In the genomic region with DNA sequence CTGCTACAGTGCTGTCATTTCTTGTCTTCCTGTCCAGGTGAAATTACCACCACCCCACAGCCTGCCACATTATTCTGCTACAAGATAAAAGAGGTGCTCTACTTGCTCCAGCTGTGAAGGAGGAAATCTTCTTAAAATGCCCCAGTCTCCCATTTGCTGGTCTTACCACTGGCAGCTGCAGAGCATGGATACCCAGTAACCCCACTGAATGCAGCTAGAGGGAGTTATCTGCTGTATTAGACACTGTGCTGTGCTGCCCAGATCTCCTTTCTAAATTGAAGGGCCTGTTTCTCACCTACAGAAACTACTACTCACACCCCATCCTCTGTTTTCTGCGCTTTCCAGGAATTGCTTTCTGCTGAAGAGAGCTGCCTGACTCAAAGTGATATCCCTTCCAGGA, we compare ENCODE assay signal across 14 cellular contexts.
DNase-seq lines count a peak whose midpoint lies in the region; ATAC-seq, FAIRE-seq and TF ChIP-seq lines count a peak whose summit lies in the region.
"Had no signal": no experiment of that assay in that cellular context is flagged by ENCODE, and none has a peak within 500 bp of the region (broad histone marks: within the 10 kb centered on the region; RNA-seq: fewer than 3 reads in every experiment).

No MANE protein-coding gene starts in this region.

- no peak overlapping the region for H3K23ac ChIP-seq in H9 (ENCODE audit: insufficient read length, low read depth, low read length)

- POLR2A ChIA-PET in GM12878 (lab: Charles Lee): no interaction called here
- POLR2A ChIA-PET in activated CD4-positive, alpha-beta T cell treated with anti-CD3 and anti-CD28 coated beads, Interleukin-2, amount 10 ng/mL, durations not matched to agents 7 days and 5 days (lab: Charles Lee): no interaction called here
- POLR2A ChIA-PET in CD8-positive, alpha-beta T cell (lab: Charles Lee): interaction anchor here (0.7 kb wide), 1 partner anchor 12 kb away, joined by 3 read pairs; no protein-coding TSS in a partner anchor

- no peaks in the 10 kb centered on the region for H3F3A ChIP-seq in neural cell (ENCODE audit: insufficient read depth, low read length, poor library complexity, severe bottlenecking)

- CTCF ChIA-PET in GM12878 (lab: Yijun Ruan, JAX): interaction anchor here (0.5 to 2.5 kb wide), 12 partner anchors 9 to 480 kb away, joined by 3 to 18 read pairs (median 4); no protein-coding TSS in a partner anchor
- CTCF ChIA-PET in activated CD4-positive, alpha-beta T cell treated with anti-CD3 and anti-CD28 coated beads, Interleukin-2, amount 10 ng/mL, durations not matched to agents 7 days and 5 days (lab: Charles Lee): no interaction called here
- CTCF ChIA-PET in CD8-positive, alpha-beta T cell (lab: Charles Lee): no interaction called here

- intact Hi-C loops in GM12878 (cut with micrococcal nuclease; ENCODE audit: unreplicated experiment): loop anchor here (10.0 kb wide), 1 partner anchor 285 kb away; no protein-coding TSS in a partner anchor
- intact Hi-C loops in CD8-positive, alpha-beta T cell (cut with DNase I, micrococcal nuclease): no loop called here

- H3K4me1 Mint-ChIP-seq in H9: peaks cover 0 to 2% of the 10 kb centered on the region in 2 experiments; a peak in 1 of 4 replicates
- H3K4me1 Mint-ChIP-seq in activated CD4-positive, alpha-beta T cell treated with anti-CD3 and anti-CD28 coated beads, Interleukin-2, amount 10 ng/mL, durations not matched to agents 7 days and 5 days: no peaks in the 10 kb centered on the region
- no peaks in the 10 kb centered on the region for H3K4me1 Mint-ChIP-seq in CD8-positive, alpha-beta T cell (ENCODE audit: low read depth)

- no peaks in the 10 kb centered on the region for H3K79me2 ChIP-seq in H9 (ENCODE audit: insufficient read depth, low read length)
- H3K79me2 ChIP-seq in GM12878 (ENCODE audit: control insufficient read depth, insufficient read depth, low read length): no peaks in the 10 kb centered on the region
- H3K79me2 ChIP-seq in neural cell (replicated peaks; ENCODE audit: insufficient read depth, low read length): no peaks in the 10 kb centered on the region

- H3K4me3 ChIP-seq in GM06990 (replicated peaks; ENCODE audit: low read depth, low read length) (no peak overlapping the region), GM12878 (no peak overlapping the region), neural cell (ENCODE audit: low read length) (no peak overlapping the region)
- H3K4me3 ChIP-seq in CD8-positive, alpha-beta T cell (ENCODE audit: low read depth, low read length): no peak overlapping the region

- H3K4me1 ChIP-seq in H9 (ENCODE audit: insufficient read depth, low read length): no peaks in the 10 kb centered on the region
- no peaks in the 10 kb centered on the region for H3K4me1 ChIP-seq in GM12878 (ENCODE audit: control insufficient read depth, insufficient read depth, low read length)
- H3K4me1 ChIP-seq in CD8-positive, alpha-beta T cell (ENCODE audit: insufficient read depth, low read length): no peaks in the 10 kb centered on the region

- H4K20me1 ChIP-seq in H9 (ENCODE audit: control insufficient read depth, insufficient read depth, insufficient read length): no peaks in the 10 kb centered on the region
- no peaks in the 10 kb centered on the region for H4K20me1 ChIP-seq in GM12878 (ENCODE audit: control insufficient read depth, insufficient read depth)
- no peaks in the 10 kb centered on the region for H4K20me1 ChIP-seq in neural cell (ENCODE audit: insufficient read depth)

- no peak overlapping the region for H3K56ac ChIP-seq in H9 (ENCODE audit: insufficient read length, low read depth, low read length)

- SMC1A ChIA-PET in GM12878 (lab: Charles Lee; ENCODE audit: uncharacterized antibody, unreplicated experiment): interaction anchor here (0.8 to 2.2 kb wide), 7 partner anchors 9 to 451 kb away, joined by 3 to 10 read pairs (median 4); no protein-coding TSS in a partner anchor

- no peaks in the 10 kb centered on the region for H3K27me3 Mint-ChIP-seq in H9 (ENCODE audit: low read depth)
- no peaks in the 10 kb centered on the region for H3K27me3 Mint-ChIP-seq in activated CD4-positive, alpha-beta T cell treated with anti-CD3 and anti-CD28 coated beads, Interleukin-2, amount 10 ng/mL, durations not matched to agents 7 days and 5 days
- H3K27me3 Mint-ChIP-seq in CD8-positive, alpha-beta T cell (ENCODE audit: low read depth): no peaks in the 10 kb centered on the region

- in situ Hi-C loops in GM12878 (cut with MboI): no loop called here

- no peak overlapping the region for H4K91ac ChIP-seq in H9 (ENCODE audit: insufficient read length, low read depth, low read length)

- no peak for TF ChIP-seq POLR2A in GM12878 (IDR thresholded peaks at IDR 0.05; ENCODE audit: low read depth, low read length)

- ATAC-seq in GM12878: peak; percentile 80
- ATAC-seq in CD8-positive, alpha-beta T cell: no peak
- ATAC-seq: left cardiac atrium had no signal

- DNase-seq in GM06990 (ENCODE audit: extremely low read depth, insufficient read length) (no peak), H9 (peak; percentile 31), GM12878 (ENCODE audit: low read depth, low spot score) (no peak), NCI-H2171 treated with DMSO at 0.1 percent for 48 hours (lab: John Stamatoyannopoulos, UW) (no peak)
- DNase-seq in activated CD4-positive, alpha-beta T cell treated with anti-CD3 and anti-CD28 coated beads, Interleukin-2, amount 10 ng/mL, durations not matched to agents 7 days and 5 days: no peak
- no peak for DNase-seq in CD8-positive, alpha-beta T cell
- DNase-seq: brain microvascular endothelial cell; DMS79; left cardiac atrium; NCI-H1436 treated with DMSO at 0.1 percent for 48 hours; NCI-H446; stimulated activated CD4-positive, alpha-beta T cell treated with anti-CD3 and anti-CD28 coated beads, Interleukin-12 subunit alpha, Interleukin-12 subunit beta, amount 100 ng/mL, for 4 hours had no signal

- no peaks in the 10 kb centered on the region for H3K79me1 ChIP-seq in H9 (ENCODE audit: insufficient read depth, low read depth, low read length, poor library complexity, severe bottlenecking)

- no peak overlapping the region for H2BK12ac ChIP-seq in H9 (ENCODE audit: insufficient read length, low read depth, low read length)

- no peak overlapping the region for H2BK120ac ChIP-seq in H9 (ENCODE audit: low read depth, low read length, poor library complexity, severe bottlenecking)

- H3K4me2 ChIP-seq in H9 (ENCODE audit: insufficient read depth, insufficient read length, low read length) (no peak overlapping the region), GM12878 (ENCODE audit: control insufficient read depth, insufficient read depth) (no peak overlapping the region), neural cell (ENCODE audit: low read length) (no peak overlapping the region)

- H3K36me3 ChIP-seq in GM06990 (ENCODE audit: control insufficient read depth, insufficient read depth, low read length) (no peaks in the 10 kb centered on the region), GM12878 (ENCODE audit: control insufficient read depth in 2 of 2, insufficient read depth in 2 of 2, low read length in 1 of 2) (no peaks in the 10 kb centered on the region), neural cell (ENCODE audit: insufficient read depth, low read length) (no peaks in the 10 kb centered on the region)
- H3K36me3 ChIP-seq in CD8-positive, alpha-beta T cell (ENCODE audit: insufficient read depth, low read length): no peaks in the 10 kb centered on the region
- H3K36me3 ChIP-seq: brain microvascular endothelial cell had no signal

- FAIRE-seq in GM12878 (lab: Jason Lieb, UNC): no peak
- FAIRE-seq: frontal cortex had no signal

- H3K9me3 Mint-ChIP-seq in H9: no peaks in the 10 kb centered on the region
- H3K9me3 Mint-ChIP-seq in activated CD4-positive, alpha-beta T cell treated with anti-CD3 and anti-CD28 coated beads, Interleukin-2, amount 10 ng/mL, durations not matched to agents 7 days and 5 days: no peaks in the 10 kb centered on the region
- peaks cover 2% of the 10 kb centered on the region for H3K9me3 Mint-ChIP-seq in CD8-positive, alpha-beta T cell

- no peak overlapping the region for H2AK5ac ChIP-seq in H9 (ENCODE audit: insufficient read length, low read length)

- RAD21 ChIA-PET in GM12878 (lab: Charles Lee; ENCODE audit: unreplicated experiment): interaction anchor here (0.9 to 2.5 kb wide), 2 partner anchors 9 to 184 kb away, joined by 3 to 11 read pairs; no protein-coding TSS in a partner anchor

- H2BK15ac ChIP-seq in H9 (ENCODE audit: low read depth, low read length): no peak overlapping the region

- TF ChIP-seq EP300 in GM12878 (IDR thresholded peaks at IDR 0.05; ENCODE audit: borderline replicate concordance in 1 of 2, control insufficient read depth in 1 of 2, low read depth in 2 of 2, low read length in 2 of 2) (no peak), neural cell (conservative IDR thresholded peaks at IDR 0.05; ENCODE audit: poor library complexity, severe bottlenecking) (no peak)

- no peak overlapping the region for H3K4me3 Mint-ChIP-seq in H9
- no peak overlapping the region for H3K4me3 Mint-ChIP-seq in activated CD4-positive, alpha-beta T cell treated with anti-CD3 and anti-CD28 coated beads, Interleukin-2, amount 10 ng/mL, durations not matched to agents 7 days and 5 days
- no peak overlapping the region for H3K4me3 Mint-ChIP-seq in CD8-positive, alpha-beta T cell

- no peak overlapping the region for H3K9ac ChIP-seq in H9 (ENCODE audit: extremely low read depth, insufficient read length, low read length)
- no peak overlapping the region for H3K9ac ChIP-seq in GM12878 (ENCODE audit: control insufficient read depth, insufficient read depth, low read length)
- H3K9ac ChIP-seq in neural cell (ENCODE audit: low read length): no peak overlapping the region

- H3K9me2 ChIP-seq in neural cell (ENCODE audit: insufficient read depth, low read length): no peaks in the 10 kb centered on the region

- H3K27ac Mint-ChIP-seq in H9: no peak overlapping the region
- H3K27ac Mint-ChIP-seq in activated CD4-positive, alpha-beta T cell treated with anti-CD3 and anti-CD28 coated beads, Interleukin-2, amount 10 ng/mL, durations not matched to agents 7 days and 5 days: no peak overlapping the region
- H3K27ac Mint-ChIP-seq in CD8-positive, alpha-beta T cell: no peak overlapping the region

- H3K4ac ChIP-seq in H9 (ENCODE audit: low read depth, low read length): no peak overlapping the region

- WGBS in H9 (ENCODE audit: extremely low coverage, insufficient read length, low lambda C conversion rate): no CpG with 5 or more reads among the region's 1 CpG
- 0% methylated on average over 1 of the region's 1 CpG for WGBS in GM12878 (ENCODE audit: insufficient coverage, insufficient replicate concordance, low lambda C conversion rate, missing lambda C conversion rate)

- H2BK5ac ChIP-seq in H9 (ENCODE audit: insufficient read length, low read length): no peak overlapping the region

- no peak overlapping the region for H4K8ac ChIP-seq in H9 (replicated peaks; ENCODE audit: insufficient read length, low read depth, low read length)

- H3K9me3 ChIP-seq in H9 (ENCODE audit: control insufficient read depth, low read depth, low read length) (no peaks in the 10 kb centered on the region), GM12878 (replicated peaks; ENCODE audit: control insufficient read depth, insufficient read depth, low read length) (no peaks in the 10 kb centered on the region), neural cell (ENCODE audit: low read length) (peaks cover 4% of the 10 kb centered on the region)
- H3K9me3 ChIP-seq in CD8-positive, alpha-beta T cell (ENCODE audit: low read length): no peaks in the 10 kb centered on the region

- no peaks in the 10 kb centered on the region for H3K23me2 ChIP-seq in H9 (ENCODE audit: insufficient read length, low read depth, low read length, poor library complexity, severe bottlenecking)

- BruUV-seq in GM12878 (replicated peaks; lab: Mats Ljungman, UMichigan): no TSS peak

- TF ChIP-seq RAD21 in GM12878 (IDR thresholded peaks at IDR 0.05; ENCODE audit: insufficient read depth, low read depth, low read length): no peak
- peak; percentile 46 for TF ChIP-seq RAD21 in neural cell (conservative IDR thresholded peaks at IDR 0.05)

- no peak overlapping the region for H3T11ph ChIP-seq in H9 (ENCODE audit: low read length)

- H2AFZ ChIP-seq in H9 (ENCODE audit: low read length) (no peak overlapping the region), GM12878 (ENCODE audit: control insufficient read depth, low read depth, low read length) (no peak overlapping the region), neural cell (ENCODE audit: low read depth, low read length) (no peak overlapping the region)

- no peak overlapping the region for H3K18ac ChIP-seq in H9 (ENCODE audit: insufficient read length, low read depth, low read length)

- no peak overlapping the region for H4K5ac ChIP-seq in H9 (ENCODE audit: insufficient read length, low read depth, low read length)

- no peak overlapping the region for H3K14ac ChIP-seq in H9 (ENCODE audit: insufficient read depth, low read length)

- H3K27me3 ChIP-seq in GM06990 (replicated peaks; ENCODE audit: control insufficient read depth, insufficient read depth, low read length) (no peaks in the 10 kb centered on the region), H9 (ENCODE audit: insufficient read depth, low read length) (no peaks in the 10 kb centered on the region), GM12878 (replicated peaks in 1 of 2; ENCODE audit: control insufficient read depth in 2 of 2, insufficient read depth in 2 of 2, low read length in 1 of 2) (no peaks in the 10 kb centered on the region; a peak in 2 of 4 replicates), neural cell (ENCODE audit: insufficient read depth, low read depth, low read length) (no peaks in the 10 kb centered on the region)
- no peaks in the 10 kb centered on the region for H3K27me3 ChIP-seq in CD8-positive, alpha-beta T cell (ENCODE audit: insufficient read depth, low read length)
- H3K27me3 ChIP-seq: brain microvascular endothelial cell had no signal

- no peaks in the 10 kb centered on the region for H3K36me3 Mint-ChIP-seq in H9 (ENCODE audit: insufficient read depth in 1 of 3, low read depth in 3 of 3)
- H3K36me3 Mint-ChIP-seq in activated CD4-positive, alpha-beta T cell treated with anti-CD3 and anti-CD28 coated beads, Interleukin-2, amount 10 ng/mL, durations not matched to agents 7 days and 5 days (ENCODE audit: low read depth): no peaks in the 10 kb centered on the region
- H3K36me3 Mint-ChIP-seq in CD8-positive, alpha-beta T cell: no peaks in the 10 kb centered on the region

- H3K27ac ChIP-seq in H9 (ENCODE audit: insufficient read length, low read depth, low read length) (no peak overlapping the region), GM12878 (ENCODE audit: control insufficient read depth, insufficient read depth) (no peak overlapping the region), neural cell (ENCODE audit: low read length) (peak overlapping the region; percentile 10)
- no peak overlapping the region for H3K27ac ChIP-seq in CD8-positive, alpha-beta T cell (ENCODE audit: low read depth, low read length)
- H3K27ac ChIP-seq: brain microvascular endothelial cell had no signal

- no peak overlapping the region for H2BK20ac ChIP-seq in H9 (ENCODE audit: low read depth, low read length, poor library complexity, severe bottlenecking)

- TF ChIP-seq CTCF in GM06990 (IDR thresholded peaks at IDR 0.05; ENCODE audit: insufficient read depth, low read length, poor library complexity, severe bottlenecking) (peak; percentile 29), H9 (conservative IDR thresholded peaks at IDR 0.05) (peak; percentile 45; the same call in 2 of the 3 replicates), GM12878 (IDR thresholded peaks at IDR 0.05 in 2 of 3, conservative IDR thresholded peaks at IDR 0.05 in 1 of 3; ENCODE audit: control insufficient read depth in 2 of 3, extremely low read depth in 1 of 3, insufficient read depth in 1 of 3, low read depth in 3 of 3, low read length in 3 of 3) (peak in 2 of 3 experiments; percentile 4 to 30; a peak in 2 of 6 replicates), neural cell (IDR thresholded peaks at IDR 0.05; ENCODE audit: poor library complexity, severe bottlenecking) (peak; percentile 59)
- no peak for TF ChIP-seq CTCF in CD8-positive, alpha-beta T cell (IDR thresholded peaks at IDR 0.05)
